In genomic region chr9:99977042-99977792, GRCh38 we compare ENCODE assay signal across 22 cellular contexts.
"Had no signal": no experiment of that assay in that cellular context is flagged by ENCODE, and none has a peak within 500 bp of the region (broad histone marks: within the 10 kb centered on the region; RNA-seq: fewer than 3 reads in every experiment).

No MANE protein-coding gene starts in this region.

- H3K27ac ChIP-seq: coronary artery, epithelial cell of prostate, lower lobe of right lung, upper lobe of left lung had no signal

- H3K27me3 ChIP-seq: upper lobe of left lung had no signal

- H3K4me3 Mint-ChIP-seq: activated CD4-positive, alpha-beta T cell treated with anti-CD3 and anti-CD28 coated beads for 36 hours; activated naive CD4-positive, alpha-beta T cell treated with anti-CD3 and anti-CD28 coated beads for 36 hours; activated naive CD8-positive, alpha-beta T cell treated with anti-CD3 and anti-CD28 coated beads, Interleukin-2, amount 10 ng/mL, durations not matched to agents 7 days and 5 days; activated T-cell treated with anti-CD3 and anti-CD28 coated beads, Interleukin-2, amount 50 U/mL, for 4 hours; endodermal cell; naive thymus-derived CD4-positive, alpha-beta T cell; neural crest cell; WTC11 had no signal

- H3K27ac Mint-ChIP-seq: activated CD4-positive, alpha-beta T cell treated with anti-CD3 and anti-CD28 coated beads for 36 hours; activated naive CD4-positive, alpha-beta T cell treated with anti-CD3 and anti-CD28 coated beads for 36 hours; activated naive CD8-positive, alpha-beta T cell treated with anti-CD3 and anti-CD28 coated beads, Interleukin-2, amount 10 ng/mL, durations not matched to agents 7 days and 5 days; WTC11 had no signal

- FAIRE-seq: kidney had no signal

- H3K27me3 Mint-ChIP-seq: activated CD4-positive, alpha-beta T cell treated with anti-CD3 and anti-CD28 coated beads for 36 hours; activated naive CD8-positive, alpha-beta T cell treated with anti-CD3 and anti-CD28 coated beads, Interleukin-2, amount 10 ng/mL, durations not matched to agents 7 days and 5 days; naive thymus-derived CD4-positive, alpha-beta T cell had no signal

- ATAC-seq: activated CD4-positive, alpha-beta T cell treated with anti-CD3 and anti-CD28 coated beads for 36 hours; activated T-cell treated with anti-CD3 and anti-CD28 coated beads, Interleukin-2, amount 50 U/mL, for 4 hours; lower lobe of right lung; naive thymus-derived CD4-positive, alpha-beta T cell; WTC11 had no signal

- H3K36me3 Mint-ChIP-seq: WTC11 had no signal

- DNase-seq: activated CD4-positive, alpha-beta T cell treated with anti-CD3 and anti-CD28 coated beads for 36 hours; activated CD4-positive, alpha-beta T cell treated with anti-CD3 and anti-CD28 coated beads, Interleukin-2, amount 50 U/mL, for 4 hours; activated CD8-positive, alpha-beta memory T cell treated with anti-CD3 and anti-CD28 coated beads for 24 hours; activated CD8-positive, alpha-beta memory T cell treated with anti-CD3 and anti-CD28 coated beads, Interleukin-2, amount 50 U/mL, for 4 hours; activated effector memory CD4-positive, alpha-beta T cell treated with Interleukin-2 at 50 U/mL for 16 hours; activated naive CD4-positive, alpha-beta T cell treated with anti-CD3 and anti-CD28 coated beads for 36 hours; activated naive CD8-positive, alpha-beta T cell treated with anti-CD3 and anti-CD28 coated beads, Interleukin-2, amount 10 ng/mL, durations not matched to agents 7 days and 5 days; activated T-cell treated with anti-CD3 and anti-CD28 coated beads, Interleukin-2, amount 50 U/mL, for 4 hours; amniotic stem cell; cerebellar nuclear complex; endodermal cell; kidney; lower lobe of right lung; naive thymus-derived CD4-positive, alpha-beta T cell; stimulated activated CD4-positive, alpha-beta T cell treated with anti-CD3 and anti-CD28 coated beads, Interleukin-4, amount 100 ng/mL, for 1 hour; stimulated activated naive CD4-positive, alpha-beta T cell treated with Interleukin-2 at 50 U/mL for 16 hours; T-helper 9 cell; upper lobe of left lung had no signal

- H3K4me1 Mint-ChIP-seq: activated CD4-positive, alpha-beta T cell treated with anti-CD3 and anti-CD28 coated beads for 36 hours; activated naive CD8-positive, alpha-beta T cell treated with anti-CD3 and anti-CD28 coated beads, Interleukin-2, amount 10 ng/mL, durations not matched to agents 7 days and 5 days; WTC11 had no signal

- H3K9me3 ChIP-seq: lower lobe of right lung, upper lobe of left lung had no signal

- H3K4me3 ChIP-seq: coronary artery, lower lobe of right lung, upper lobe of left lung had no signal

- H3K9me3 Mint-ChIP-seq: activated naive CD4-positive, alpha-beta T cell treated with anti-CD3 and anti-CD28 coated beads for 36 hours; activated naive CD8-positive, alpha-beta T cell treated with anti-CD3 and anti-CD28 coated beads, Interleukin-2, amount 10 ng/mL, durations not matched to agents 7 days and 5 days; activated T-cell treated with anti-CD3 and anti-CD28 coated beads, Interleukin-2, amount 50 U/mL, for 4 hours; endodermal cell; naive thymus-derived CD4-positive, alpha-beta T cell; neural crest cell; WTC11 had no signal

- H3K4me1 ChIP-seq: lower lobe of right lung, upper lobe of left lung had no signal
